ENCODE assay signal across 28 cellular contexts in the genomic region with DNA sequence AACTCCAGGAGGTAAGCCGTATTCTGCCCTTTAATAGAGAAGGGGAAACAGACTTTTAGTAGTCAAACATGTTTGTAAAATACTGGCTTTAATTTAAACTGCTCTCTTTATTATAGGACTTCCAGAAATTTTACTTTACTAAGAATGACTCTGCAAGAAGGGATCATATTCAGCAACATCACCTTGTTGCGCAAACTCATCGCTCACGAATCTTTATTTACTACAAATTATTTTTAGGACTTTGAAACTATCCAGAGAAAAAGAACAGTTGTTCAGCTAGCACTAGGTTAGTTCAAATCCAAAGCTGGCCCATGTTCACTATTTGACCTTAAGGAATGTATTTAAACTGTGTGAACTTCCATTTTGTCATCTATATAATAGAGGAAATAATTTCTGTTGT.
"Had no signal": no experiment of that assay in that cellular context is flagged by ENCODE, and none has a peak within 500 bp of the region (broad histone marks: within the 10 kb centered on the region; RNA-seq: fewer than 3 reads in every experiment).

No MANE protein-coding gene starts in this region.

- ATAC-seq: left colon; left lung; lower lobe of right lung; naive thymus-derived CD8-positive, alpha-beta T cell; pancreas; right cardiac atrium; sciatic nerve; stimulated activated effector memory CD8-positive, alpha-beta T cell treated with anti-CD3 and anti-CD28 coated beads, Interleukin-12 subunit alpha, Interleukin-12 subunit beta, amount 100 ng/mL, for 72 hours had no signal

- H3K27ac Mint-ChIP-seq: immature natural killer cell; naive thymus-derived CD8-positive, alpha-beta T cell; nephron; stimulated activated effector memory CD8-positive, alpha-beta T cell treated with anti-CD3 and anti-CD28 coated beads, Interleukin-12 subunit alpha, Interleukin-12 subunit beta, amount 100 ng/mL, for 72 hours; stimulated activated naive CD8-positive, alpha-beta T cell treated with anti-CD3 and anti-CD28 coated beads, Interleukin-15, Interleukin-2, amounts not matched to agents 100 ng/mL and 50 ng/mL, for 24 hours had no signal

- H3K9me3 ChIP-seq: left lung, lower lobe of right lung, pancreas, prostate gland, tibial nerve, uterus had no signal

- H3K36me3 Mint-ChIP-seq: naive thymus-derived CD8-positive, alpha-beta T cell; stimulated activated effector memory CD8-positive, alpha-beta T cell treated with anti-CD3 and anti-CD28 coated beads, Interleukin-12 subunit alpha, Interleukin-12 subunit beta, amount 100 ng/mL, for 72 hours; type B pancreatic cell had no signal

- H3K4me1 Mint-ChIP-seq: immature natural killer cell; naive thymus-derived CD8-positive, alpha-beta T cell; stimulated activated effector memory CD8-positive, alpha-beta T cell treated with anti-CD3 and anti-CD28 coated beads, Interleukin-12 subunit alpha, Interleukin-12 subunit beta, amount 100 ng/mL, for 72 hours had no signal

- H3K4me3 ChIP-seq: left lung, lower lobe of right lung, pancreas, prostate gland, spleen, tibial nerve, uterus had no signal

- H3K4me3 Mint-ChIP-seq: immature natural killer cell; naive thymus-derived CD8-positive, alpha-beta T cell; nephron; neural crest cell; stimulated activated effector memory CD8-positive, alpha-beta T cell treated with anti-CD3 and anti-CD28 coated beads, Interleukin-12 subunit alpha, Interleukin-12 subunit beta, amount 100 ng/mL, for 72 hours; stimulated activated naive CD8-positive, alpha-beta T cell treated with anti-CD3 and anti-CD28 coated beads, Interleukin-15, Interleukin-2, amounts not matched to agents 100 ng/mL and 50 ng/mL, for 24 hours had no signal

- H3K27me3 ChIP-seq: left lung, pancreas, spleen, tibial nerve, uterus had no signal

- DNase-seq: immature natural killer cell; kidney; left colon; left lung; lower lobe of right lung; mammary epithelial cell; mesenchymal stem cell; naive thymus-derived CD8-positive, alpha-beta T cell; nucleus accumbens; pancreas; posterior cingulate gyrus; retina; right cardiac atrium; small intestine; spleen; stimulated activated CD4-positive, alpha-beta T cell treated with anti-CD3 and anti-CD28 coated beads, Interleukin-4, amount 100 ng/mL, for 24 hours; stimulated activated naive CD4-positive, alpha-beta T cell; substantia nigra; uterus had no signal

- H3K27me3 Mint-ChIP-seq: naive thymus-derived CD8-positive, alpha-beta T cell; stimulated activated naive CD8-positive, alpha-beta T cell treated with anti-CD3 and anti-CD28 coated beads, Interleukin-15, Interleukin-2, amounts not matched to agents 100 ng/mL and 50 ng/mL, for 24 hours; type B pancreatic cell had no signal

- H3K4me1 ChIP-seq: left lung, lower lobe of right lung, pancreas, prostate gland, spleen, tibial nerve, uterus had no signal

- FAIRE-seq: islet of Langerhans, kidney, pancreas, small intestine had no signal

- H3K36me3 ChIP-seq: left lung, lower lobe of right lung, pancreas, prostate gland, spleen, tibial nerve, uterus had no signal

- H3K9me3 Mint-ChIP-seq: nephron, type B pancreatic cell had no signal

- H3K27ac ChIP-seq: left lung, lower lobe of right lung, pancreas, prostate gland, spleen, tibial nerve, uterus had no signal
